ENCODE assay signal across 23 cellular contexts in the genomic region with DNA sequence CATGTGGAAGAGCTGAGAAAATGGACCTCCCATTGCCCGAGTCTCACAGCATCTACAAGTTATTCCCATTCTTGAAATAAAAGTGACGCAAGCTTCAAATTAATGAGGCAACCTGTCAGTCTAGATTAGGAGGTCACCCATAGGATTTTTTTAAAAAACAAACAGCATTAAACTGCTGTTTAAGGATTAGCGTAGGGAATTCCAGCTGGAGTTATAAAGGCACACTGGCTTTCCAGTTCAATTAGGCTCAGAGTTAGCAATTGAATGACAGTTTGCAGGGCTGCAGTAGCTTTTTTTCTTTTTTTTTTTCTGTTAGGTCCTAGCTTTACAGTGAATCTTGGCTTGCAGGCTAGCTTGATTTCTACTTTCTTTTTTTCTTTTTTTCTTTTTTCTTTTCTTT. TPM values are rescaled to one million over a fixed set of nuclear protein-coding genes. Genes with fewer than 3 reads are reported as not detected.
DNase-seq lines count a peak whose midpoint lies in the region; ATAC-seq and TF ChIP-seq lines count a peak whose summit lies in the region.
"Had no signal": no experiment of that assay in that cellular context is flagged by ENCODE, and none has a peak within 500 bp of the region (broad histone marks: within the 10 kb centered on the region; RNA-seq: fewer than 3 reads in every experiment).

No MANE protein-coding gene starts in this region.

- no peaks in the 10 kb centered on the region for H3K9me2 ChIP-seq in GM23338 (ENCODE audit: insufficient read depth)

- H3K79me1 ChIP-seq in neuronal stem cell (ENCODE audit: low read depth, low read length): no peaks in the 10 kb centered on the region

- no peaks in the 10 kb centered on the region for H3K9me3 ChIP-seq in neuronal stem cell (replicated peaks in 1 of 2; ENCODE audit: control insufficient read depth in 2 of 2, insufficient read depth in 1 of 2, low read depth in 1 of 2, low read length in 2 of 2)
- H3K9me3 ChIP-seq: A549 had no signal

- H3K4me1 Mint-ChIP-seq in GM23338: peaks cover 36% of the 10 kb centered on the region

- no peak overlapping the region for H4K8ac ChIP-seq in neuronal stem cell (ENCODE audit: low read depth, low read length)

- H2AK5ac ChIP-seq in neuronal stem cell (ENCODE audit: low read depth, low read length): no peak overlapping the region

- no peak overlapping the region for H4K91ac ChIP-seq in neuronal stem cell (ENCODE audit: low read depth, low read length, poor library complexity)

- intact Hi-C loops in dorsolateral prefrontal cortex (cut with DNase I): loop anchor here in 1 of 2 donors (5.0 to 10.0 kb wide), 2 partner anchors 293 to 415 kb away; a partner anchor contains a TSS

- ATAC-seq in GM23338: no peak
- ATAC-seq: A549, GM12878 had no signal

- peaks cover 1% of the 10 kb centered on the region for H3K27me3 Mint-ChIP-seq in GM23338 (ENCODE audit: insufficient read depth, low read depth, poor library complexity)

- no CpG with 5 or more reads among the region's 3 CpGs for WGBS in neuronal stem cell (ENCODE audit: extremely low coverage in 2 of 2, insufficient read length in 2 of 2, insufficient replicate concordance in 1 of 2), 2 donors

- no peak overlapping the region for H3K4me3 Mint-ChIP-seq in GM23338
- H3K4me3 Mint-ChIP-seq: H9 had no signal

- H3K4me1 ChIP-seq in GM23338 (ENCODE audit: insufficient read depth) (peaks cover 27% of the 10 kb centered on the region), neuronal stem cell (ENCODE audit: control insufficient read depth in 2 of 2, insufficient read depth in 1 of 2, low read depth in 1 of 2, low read length in 2 of 2) (peaks cover 0 to 15% of the 10 kb centered on the region in 2 donors)
- H3K4me1 ChIP-seq: A549 had no signal

- H3K18ac ChIP-seq in neuronal stem cell (ENCODE audit: low read length): no peak overlapping the region

- H3K36me3 Mint-ChIP-seq in GM23338 (ENCODE audit: low read depth): no peaks in the 10 kb centered on the region; the same call in 2 of the 3 replicates
- H3K36me3 Mint-ChIP-seq: CD4-positive, alpha-beta memory T cell had no signal

- peak overlapping the region; percentile 4; the same call in 1 of the 2 replicates for H2AFZ ChIP-seq in GM23338
- no peak overlapping the region for H2AFZ ChIP-seq in neuronal stem cell (ENCODE audit: low read length)

- H4K20me1 ChIP-seq in GM23338 (replicated peaks; ENCODE audit: insufficient read depth): no peaks in the 10 kb centered on the region

- H3K9me3 Mint-ChIP-seq in GM23338: no peaks in the 10 kb centered on the region
- H3K9me3 Mint-ChIP-seq: CD4-positive, alpha-beta memory T cell; H9 had no signal

- DNase-seq in GM23338 (ENCODE audit: low spot score): no peak
- DNase-seq in NCI-H82 treated with DMSO at 0.1 percent for 48 hours (lab: John Stamatoyannopoulos, UW; ENCODE audit: unreplicated experiment): peak; percentile 89
- DNase-seq in dorsolateral prefrontal cortex: no peak
- DNase-seq in neuronal stem cell (ENCODE audit: low spot score): peak; percentile 58
- DNase-seq in COLO829 (ENCODE audit: low spot score): no peak
- no peak for DNase-seq in activated CD4-positive, alpha-beta T cell treated with anti-CD3 and anti-CD28 coated beads for 4 hours
- no peak for DNase-seq in occipital lobe (lab: John Stamatoyannopoulos, UW)
- DNase-seq: Calu3; CD4-positive, alpha-beta memory T cell; DMS53; EL; H9; NCI-H1092 treated with DMSO at 0.1 percent for 48 hours; NCI-H146; NCI-H2029 treated with DMSO at 0.1 percent for 48 hours; NCI-H2171; NCI-H446; OCI-M1; SHP77 had no signal

- peak overlapping the region; percentile 77; the same call in 1 of the 2 replicates for H3K27ac ChIP-seq in GM23338 (ENCODE audit: low read depth)
- peak overlapping the region in 37 of 59 donors; percentile 1 to 80 (median 43) for H3K27ac ChIP-seq in dorsolateral prefrontal cortex
- H3K27ac ChIP-seq in neuronal stem cell (replicated peaks; ENCODE audit: low read length): peak overlapping the region; percentile 83
- H3K27ac ChIP-seq: A549, SK-N-MC had no signal

- H3K27me3 ChIP-seq in GM23338 (ENCODE audit: insufficient read depth) (no peaks in the 10 kb centered on the region), dorsolateral prefrontal cortex (no peaks in the 10 kb centered on the region), neuronal stem cell (ENCODE audit: control insufficient read depth in 3 of 3, insufficient read depth in 3 of 3, low read depth in 1 of 3, low read length in 3 of 3) (no peaks in the 10 kb centered on the region)

- H2BK5ac ChIP-seq in neuronal stem cell (ENCODE audit: low read length): no peak overlapping the region

- H3K4me3 ChIP-seq in GM23338 (no peak overlapping the region), dorsolateral prefrontal cortex (peak overlapping the region in 35 of 59 donors; percentile 11 to 60 (median 43)), neuronal stem cell (ENCODE audit: low read length in 2 of 2) (no peak overlapping the region)
- H3K4me3 ChIP-seq: A549, GM12878, SK-N-MC had no signal

- H3F3A ChIP-seq in GM23338 (replicated peaks; ENCODE audit: low read depth): no peaks in the 10 kb centered on the region

- no peak overlapping the region for H3K9ac ChIP-seq in neuronal stem cell (ENCODE audit: low read depth, low read length, poor library complexity)

- no peaks in the 10 kb centered on the region for H3K79me2 ChIP-seq in GM23338 (replicated peaks; ENCODE audit: insufficient read depth)

- H3K14ac ChIP-seq in neuronal stem cell (ENCODE audit: low read length): no peak overlapping the region

- H3K27ac Mint-ChIP-seq in GM23338: peak overlapping the region; percentile 1

- TF ChIP-seq CTCF in GM23338 (conservative IDR thresholded peaks at IDR 0.05; ENCODE audit: low read depth in 2 of 2) (no peak), dorsolateral prefrontal cortex (IDR thresholded peaks at IDR 0.05 in 54 of 56, conservative IDR thresholded peaks at IDR 0.05 in 2 of 56; ENCODE audit: low read depth in 1 of 56, partially characterized antibody in 56 of 56) (no peak)

- no peak overlapping the region for H3K4ac ChIP-seq in neuronal stem cell (ENCODE audit: low read length)

- H2BK12ac ChIP-seq in neuronal stem cell (ENCODE audit: low read length): no peak overlapping the region

- H3K36me3 ChIP-seq in GM23338 (ENCODE audit: insufficient read depth): no peaks in the 10 kb centered on the region
- H3K36me3 ChIP-seq in neuronal stem cell (replicated peaks in 1 of 2; ENCODE audit: control insufficient read depth in 2 of 2, insufficient read depth in 2 of 2, low read length in 2 of 2): peaks cover 0 to 70% of the 10 kb centered on the region in 2 donors

- no peak overlapping the region for H3K23ac ChIP-seq in neuronal stem cell (ENCODE audit: low read depth, low read length, poor library complexity)

- 0 out of 2 replicates have a peak overlapping the region, but pooled peaks have one; percentile 7 for H3K4me2 ChIP-seq in GM23338
- H3K4me2 ChIP-seq in neuronal stem cell (ENCODE audit: insufficient read depth, low read length, poor library complexity, severe bottlenecking): no peak overlapping the region
- H3K4me2 ChIP-seq: A549 had no signal

- H2BK15ac ChIP-seq in neuronal stem cell (ENCODE audit: low read length): no peak overlapping the region

- H2BK120ac ChIP-seq in neuronal stem cell (ENCODE audit: low read depth, low read length): no peak overlapping the region

TF ChIP-seq in GM23338, 12 proteins besides CTCF, POLR2A, EP300 and RAD21 (continues in another document):
- no peak for TF ChIP-seq POLR2AphosphoS5 (IDR thresholded peaks at IDR 0.05; ENCODE audit: low read depth)
- TF ChIP-seq NANOG (IDR thresholded peaks at IDR 0.05; ENCODE audit: borderline replicate concordance): no peak
- TF ChIP-seq ZNF114 (CRISPR knock-in tag; IDR thresholded peaks at IDR 0.05): no peak
- TF ChIP-seq, protein P1, sequence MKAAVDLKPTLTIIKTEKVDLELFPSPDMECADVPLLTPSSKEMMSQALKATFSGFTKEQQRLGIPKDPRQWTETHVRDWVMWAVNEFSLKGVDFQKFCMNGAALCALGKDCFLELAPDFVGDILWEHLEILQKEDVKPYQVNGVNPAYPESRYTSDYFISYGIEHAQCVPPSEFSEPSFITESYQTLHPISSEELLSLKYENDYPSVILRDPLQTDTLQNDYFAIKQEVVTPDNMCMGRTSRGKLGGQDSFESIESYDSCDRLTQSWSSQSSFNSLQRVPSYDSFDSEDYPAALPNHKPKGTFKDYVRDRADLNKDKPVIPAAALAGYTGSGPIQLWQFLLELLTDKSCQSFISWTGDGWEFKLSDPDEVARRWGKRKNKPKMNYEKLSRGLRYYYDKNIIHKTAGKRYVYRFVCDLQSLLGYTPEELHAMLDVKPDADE (IDR thresholded peaks at IDR 0.05): no peak

RNA-seq across cellular contexts. Expression of a gene that starts 16.2 kb away (rescaled TPM):
- not detected in 2 replicates for total RNA-seq in GM23338 (2014; rRNA removed; shearing (Covaris generic))
- polyA plus RNA-seq in GM23338 (2016; fragmentation: Nextera tagmentation; extraction: Ambion mirVana): not detected in 2 replicates
- total RNA-seq in dorsolateral prefrontal cortex (not detected), occipital lobe (not detected)
- not detected for polyA plus RNA-seq in neuronal stem cell (2013, experiment 1 of 2)
- not detected for polyA plus RNA-seq in neuronal stem cell (2013, experiment 2 of 2)
- total RNA-seq: Calu3; CD4-positive, alpha-beta memory T cell; GM12878; H9 had no signal
- polyA plus RNA-seq: A549; BJ; CD4-positive, alpha-beta memory T cell; GM12878 had no signal

RNA-seq across cellular contexts. Expression of a gene that starts 37.9 kb away (rescaled TPM):
- 17.8 and 26.1 TPM in 2 replicates for total RNA-seq in GM23338 (2014; rRNA removed; shearing (Covaris generic))
- polyA plus RNA-seq in GM23338 (2016; fragmentation: Nextera tagmentation; extraction: Ambion mirVana): 55.0 and 66.4 TPM in 2 replicates
- 10 to 100 TPM in 101 of 120 experiments, 1 to 10 TPM in 19; 4.6 to 19.4 (median 12.3) TPM for total RNA-seq in dorsolateral prefrontal cortex
- 32.9 TPM for polyA plus RNA-seq in neuronal stem cell (2013, experiment 1 of 2)
- polyA plus RNA-seq in neuronal stem cell (2013, experiment 2 of 2): 33.9 TPM
- 1.1 TPM for total RNA-seq in occipital lobe

Comparison
In these comparisons a context has a peak if more than half of its experiments do, and no peak if none do; other contexts are left out.
1. DNase-seq: peak in NCI-H82 treated with DMSO at 0.1 percent for 48 hours (single experiment) and neuronal stem cell (single experiment); none in GM23338 (single experiment), dorsolateral prefrontal cortex (0 of 10), COLO829 (single experiment), activated CD4-positive, alpha-beta T cell treated with anti-CD3 and anti-CD28 coated beads for 4 hours (0 of 2) and occipital lobe (single experiment).
2. H3K4me3 ChIP-seq: peak in dorsolateral prefrontal cortex (35 of 59); none in GM23338 (single experiment) and neuronal stem cell (0 of 2).
3. Peak in every context shown above with its lines, with median percentiles within 50 percentile points of each other: H3K27ac ChIP-seq.